19 cellular contexts compared by ENCODE assay signal in genomic region chr21:31133243-31133830, GRCh38.
DNase-seq lines count a peak whose midpoint lies in the region; ATAC-seq and TF ChIP-seq lines count a peak whose summit lies in the region.
"Had no signal": no experiment of that assay in that cellular context is flagged by ENCODE, and none has a peak within 500 bp of the region (broad histone marks: within the 10 kb centered on the region; RNA-seq: fewer than 3 reads in every experiment).

No MANE protein-coding gene starts in this region.

- no peak overlapping the region for H3K27ac ChIP-seq in CD8-positive, alpha-beta memory T cell (ENCODE audit: low read depth, low read length)
- H3K27ac ChIP-seq: adrenal gland, pancreas, thoracic aorta had no signal

- no peaks in the 10 kb centered on the region for H3K27me3 ChIP-seq in CD8-positive, alpha-beta memory T cell (ENCODE audit: insufficient read depth, low read length, poor library complexity, severe bottlenecking)
- H3K27me3 ChIP-seq: adrenal gland, pancreas had no signal

- H3K27ac Mint-ChIP-seq in CD8-positive, alpha-beta memory T cell, result peak overlapping the region in 5 of 8 donors; percentile 6 to 58 (median 37)
- H3K27ac Mint-ChIP-seq in effector memory CD8-positive, alpha-beta T cell, result peak overlapping the region; percentile 19 to 70
- H3K27ac Mint-ChIP-seq in glutamatergic neuron (ENCODE audit: unreplicated experiment), result no peak overlapping the region

- POLR2A ChIA-PET in CD8-positive, alpha-beta memory T cell (lab: Charles Lee), result no interaction called here

- H3K4me3 ChIP-seq in CD8-positive, alpha-beta memory T cell (ENCODE audit: low read length), result peak overlapping the region; percentile 5
- H3K4me3 ChIP-seq: adrenal gland, lung, pancreas, spleen, thoracic aorta had no signal

- peak overlapping the region; percentile 67 to 89 (median 82) for H3K4me3 Mint-ChIP-seq in CD8-positive, alpha-beta memory T cell
- peak overlapping the region; percentile 75 to 77 for H3K4me3 Mint-ChIP-seq in effector memory CD8-positive, alpha-beta T cell
- H3K4me3 Mint-ChIP-seq in glutamatergic neuron (ENCODE audit: unreplicated experiment), result no peak overlapping the region

- CTCF ChIA-PET in CD8-positive, alpha-beta memory T cell (lab: Charles Lee), result interaction anchor here (0.7 to 1.4 kb wide), 2 partner anchors 11 to 42 kb away, joined by 3 read pairs; no protein-coding TSS in a partner anchor

- ATAC-seq in GM19035 (IDR thresholded peaks at IDR 0.05; ENCODE audit: unreplicated experiment) (peak; percentile 11), HG03095 (IDR thresholded peaks at IDR 0.05; ENCODE audit: unreplicated experiment) (no peak), HG03521 (IDR thresholded peaks at IDR 0.05; ENCODE audit: unreplicated experiment) (no peak)
- ATAC-seq in effector memory CD8-positive, alpha-beta T cell (replicated peaks), result peak; percentile 28
- ATAC-seq: HCT116 had no signal

- H3K9me3 ChIP-seq in CD8-positive, alpha-beta memory T cell (ENCODE audit: low read length), result no peaks in the 10 kb centered on the region
- H3K9me3 ChIP-seq: adrenal gland, pancreas, spleen, thoracic aorta had no signal

- peaks cover 7 to 46% of the 10 kb centered on the region in 2 donors for H3K27me3 Mint-ChIP-seq in CD8-positive, alpha-beta memory T cell
- H3K27me3 Mint-ChIP-seq in effector memory CD8-positive, alpha-beta T cell, result peaks cover 25 to 35% of the 10 kb centered on the region in 2 donors
- no peaks in the 10 kb centered on the region for H3K27me3 Mint-ChIP-seq in glutamatergic neuron (ENCODE audit: unreplicated experiment)

- DNase-seq in CD8-positive, alpha-beta memory T cell, result no peak
- DNase-seq in RPMI8226, result peak; percentile 26
- no peak for DNase-seq in effector memory CD8-positive, alpha-beta T cell
- DNase-seq in glutamatergic neuron, result no peak
- no peak for DNase-seq in A172 (ENCODE audit: low spot score)
- DNase-seq: COR-L47, NCI-H1048, NCI-H345, OCI-M1, pancreas, spleen, SW 1271 had no signal

- no peak for TF ChIP-seq CTCF in glutamatergic neuron (IDR thresholded peaks at IDR 0.05; ENCODE audit: partially characterized antibody, unreplicated experiment)

- H3K9me3 Mint-ChIP-seq in CD8-positive, alpha-beta memory T cell, result peaks cover 0 to 2% (median 0%) of the 10 kb centered on the region in 5 donors
- peaks cover 0 to 1% of the 10 kb centered on the region in 2 donors for H3K9me3 Mint-ChIP-seq in effector memory CD8-positive, alpha-beta T cell
- H3K9me3 Mint-ChIP-seq in glutamatergic neuron (ENCODE audit: unreplicated experiment), result no peaks in the 10 kb centered on the region

- peaks cover 3 to 16% (median 11%) of the 10 kb centered on the region in 3 donors for H3K36me3 Mint-ChIP-seq in CD8-positive, alpha-beta memory T cell
- peaks cover 38% of the 10 kb centered on the region for H3K36me3 Mint-ChIP-seq in effector memory CD8-positive, alpha-beta T cell (ENCODE audit: insufficient read depth)
- no peaks in the 10 kb centered on the region for H3K36me3 Mint-ChIP-seq in glutamatergic neuron (ENCODE audit: unreplicated experiment)

- peaks cover 29 to 48% (median 47%) of the 10 kb centered on the region in 3 donors for H3K4me1 Mint-ChIP-seq in CD8-positive, alpha-beta memory T cell
- peaks cover 21 to 24% of the 10 kb centered on the region in 2 donors for H3K4me1 Mint-ChIP-seq in effector memory CD8-positive, alpha-beta T cell (ENCODE audit: low read depth in 2 of 2)
- no peaks in the 10 kb centered on the region for H3K4me1 Mint-ChIP-seq in glutamatergic neuron (ENCODE audit: low read depth, unreplicated experiment)

- peaks cover 3% of the 10 kb centered on the region for H3K36me3 ChIP-seq in CD8-positive, alpha-beta memory T cell (ENCODE audit: insufficient read depth, low read length)
- H3K36me3 ChIP-seq: pancreas, thoracic aorta had no signal

- peaks cover 41% of the 10 kb centered on the region for H3K4me1 ChIP-seq in CD8-positive, alpha-beta memory T cell (ENCODE audit: insufficient read depth, low read length)
- H3K4me1 ChIP-seq: pancreas had no signal

Comparison
In these comparisons a context has a peak if more than half of its experiments do, and no peak if none do; other contexts are left out.
1. ATAC-seq: peak in GM19035 (single experiment) and effector memory CD8-positive, alpha-beta T cell (single experiment); none in HG03095 (single experiment) and HG03521 (single experiment).